3 cellular contexts compared by ENCODE assay signal in the genomic region with DNA sequence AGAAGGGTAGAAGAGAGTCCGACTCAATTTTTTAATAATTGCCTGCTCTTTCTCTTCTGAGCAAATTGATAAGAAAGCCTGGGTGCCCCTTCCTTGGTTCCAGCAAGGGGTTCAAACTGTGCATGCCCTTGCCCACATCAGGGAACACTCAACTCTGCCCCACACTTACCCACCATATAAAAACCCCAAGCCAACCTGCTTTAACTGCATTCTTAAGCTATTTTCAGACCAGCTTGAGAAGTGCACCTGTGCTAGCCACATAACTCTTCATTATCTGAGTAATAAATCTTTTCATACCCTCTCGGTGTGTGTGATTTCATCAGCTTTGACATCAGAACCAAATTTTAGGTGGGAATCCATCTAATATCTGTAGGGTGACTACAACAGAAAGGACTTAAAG.
"Had no signal": no experiment of that assay in that cellular context is flagged by ENCODE, and none has a peak within 500 bp of the region (broad histone marks: within the 10 kb centered on the region; RNA-seq: fewer than 3 reads in every experiment).

No MANE protein-coding gene starts in this region.

- DNase-seq: GDM1, GF-D8 had no signal

- ATAC-seq: GM12878 had no signal

- H3K4me3 ChIP-seq: GM12878 had no signal
